In the genomic region with DNA sequence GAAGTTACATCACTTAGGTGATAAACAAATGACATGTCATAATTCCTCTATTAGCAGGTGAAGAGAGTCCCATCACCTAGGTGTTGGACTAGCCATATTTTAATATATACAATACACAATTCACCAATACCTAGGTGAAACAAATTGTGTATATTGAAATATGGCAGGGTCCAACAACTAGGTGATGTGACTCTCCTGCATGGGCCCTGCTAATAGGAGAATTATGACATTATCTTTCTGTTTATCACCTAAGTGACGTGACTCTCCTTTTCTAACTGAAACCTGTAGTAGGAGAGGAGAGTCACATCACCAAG, we compare ENCODE assay signal across 2 cellular contexts.
A peak's percentile ranks its signal among the peaks of the same experiment; 100 is the strongest.
TF ChIP-seq lines count a peak whose summit lies in the region.

No MANE protein-coding gene starts in this region.

TF ChIP-seq in HepG2, 621 proteins besides CTCF, POLR2A, EP300 and RAD21:
- TF ChIP-seq GZF1 (CRISPR knock-in tag; IDR thresholded peaks at IDR 0.05) (peak; percentile 95), ASH2L (IDR thresholded peaks at IDR 0.05; ENCODE audit: insufficient read length, low read depth, low read length) (no peak)

TF ChIP-seq in H1, 55 proteins besides CTCF, POLR2A, EP300 and RAD21:
- TF ChIP-seq, protein P1, sequence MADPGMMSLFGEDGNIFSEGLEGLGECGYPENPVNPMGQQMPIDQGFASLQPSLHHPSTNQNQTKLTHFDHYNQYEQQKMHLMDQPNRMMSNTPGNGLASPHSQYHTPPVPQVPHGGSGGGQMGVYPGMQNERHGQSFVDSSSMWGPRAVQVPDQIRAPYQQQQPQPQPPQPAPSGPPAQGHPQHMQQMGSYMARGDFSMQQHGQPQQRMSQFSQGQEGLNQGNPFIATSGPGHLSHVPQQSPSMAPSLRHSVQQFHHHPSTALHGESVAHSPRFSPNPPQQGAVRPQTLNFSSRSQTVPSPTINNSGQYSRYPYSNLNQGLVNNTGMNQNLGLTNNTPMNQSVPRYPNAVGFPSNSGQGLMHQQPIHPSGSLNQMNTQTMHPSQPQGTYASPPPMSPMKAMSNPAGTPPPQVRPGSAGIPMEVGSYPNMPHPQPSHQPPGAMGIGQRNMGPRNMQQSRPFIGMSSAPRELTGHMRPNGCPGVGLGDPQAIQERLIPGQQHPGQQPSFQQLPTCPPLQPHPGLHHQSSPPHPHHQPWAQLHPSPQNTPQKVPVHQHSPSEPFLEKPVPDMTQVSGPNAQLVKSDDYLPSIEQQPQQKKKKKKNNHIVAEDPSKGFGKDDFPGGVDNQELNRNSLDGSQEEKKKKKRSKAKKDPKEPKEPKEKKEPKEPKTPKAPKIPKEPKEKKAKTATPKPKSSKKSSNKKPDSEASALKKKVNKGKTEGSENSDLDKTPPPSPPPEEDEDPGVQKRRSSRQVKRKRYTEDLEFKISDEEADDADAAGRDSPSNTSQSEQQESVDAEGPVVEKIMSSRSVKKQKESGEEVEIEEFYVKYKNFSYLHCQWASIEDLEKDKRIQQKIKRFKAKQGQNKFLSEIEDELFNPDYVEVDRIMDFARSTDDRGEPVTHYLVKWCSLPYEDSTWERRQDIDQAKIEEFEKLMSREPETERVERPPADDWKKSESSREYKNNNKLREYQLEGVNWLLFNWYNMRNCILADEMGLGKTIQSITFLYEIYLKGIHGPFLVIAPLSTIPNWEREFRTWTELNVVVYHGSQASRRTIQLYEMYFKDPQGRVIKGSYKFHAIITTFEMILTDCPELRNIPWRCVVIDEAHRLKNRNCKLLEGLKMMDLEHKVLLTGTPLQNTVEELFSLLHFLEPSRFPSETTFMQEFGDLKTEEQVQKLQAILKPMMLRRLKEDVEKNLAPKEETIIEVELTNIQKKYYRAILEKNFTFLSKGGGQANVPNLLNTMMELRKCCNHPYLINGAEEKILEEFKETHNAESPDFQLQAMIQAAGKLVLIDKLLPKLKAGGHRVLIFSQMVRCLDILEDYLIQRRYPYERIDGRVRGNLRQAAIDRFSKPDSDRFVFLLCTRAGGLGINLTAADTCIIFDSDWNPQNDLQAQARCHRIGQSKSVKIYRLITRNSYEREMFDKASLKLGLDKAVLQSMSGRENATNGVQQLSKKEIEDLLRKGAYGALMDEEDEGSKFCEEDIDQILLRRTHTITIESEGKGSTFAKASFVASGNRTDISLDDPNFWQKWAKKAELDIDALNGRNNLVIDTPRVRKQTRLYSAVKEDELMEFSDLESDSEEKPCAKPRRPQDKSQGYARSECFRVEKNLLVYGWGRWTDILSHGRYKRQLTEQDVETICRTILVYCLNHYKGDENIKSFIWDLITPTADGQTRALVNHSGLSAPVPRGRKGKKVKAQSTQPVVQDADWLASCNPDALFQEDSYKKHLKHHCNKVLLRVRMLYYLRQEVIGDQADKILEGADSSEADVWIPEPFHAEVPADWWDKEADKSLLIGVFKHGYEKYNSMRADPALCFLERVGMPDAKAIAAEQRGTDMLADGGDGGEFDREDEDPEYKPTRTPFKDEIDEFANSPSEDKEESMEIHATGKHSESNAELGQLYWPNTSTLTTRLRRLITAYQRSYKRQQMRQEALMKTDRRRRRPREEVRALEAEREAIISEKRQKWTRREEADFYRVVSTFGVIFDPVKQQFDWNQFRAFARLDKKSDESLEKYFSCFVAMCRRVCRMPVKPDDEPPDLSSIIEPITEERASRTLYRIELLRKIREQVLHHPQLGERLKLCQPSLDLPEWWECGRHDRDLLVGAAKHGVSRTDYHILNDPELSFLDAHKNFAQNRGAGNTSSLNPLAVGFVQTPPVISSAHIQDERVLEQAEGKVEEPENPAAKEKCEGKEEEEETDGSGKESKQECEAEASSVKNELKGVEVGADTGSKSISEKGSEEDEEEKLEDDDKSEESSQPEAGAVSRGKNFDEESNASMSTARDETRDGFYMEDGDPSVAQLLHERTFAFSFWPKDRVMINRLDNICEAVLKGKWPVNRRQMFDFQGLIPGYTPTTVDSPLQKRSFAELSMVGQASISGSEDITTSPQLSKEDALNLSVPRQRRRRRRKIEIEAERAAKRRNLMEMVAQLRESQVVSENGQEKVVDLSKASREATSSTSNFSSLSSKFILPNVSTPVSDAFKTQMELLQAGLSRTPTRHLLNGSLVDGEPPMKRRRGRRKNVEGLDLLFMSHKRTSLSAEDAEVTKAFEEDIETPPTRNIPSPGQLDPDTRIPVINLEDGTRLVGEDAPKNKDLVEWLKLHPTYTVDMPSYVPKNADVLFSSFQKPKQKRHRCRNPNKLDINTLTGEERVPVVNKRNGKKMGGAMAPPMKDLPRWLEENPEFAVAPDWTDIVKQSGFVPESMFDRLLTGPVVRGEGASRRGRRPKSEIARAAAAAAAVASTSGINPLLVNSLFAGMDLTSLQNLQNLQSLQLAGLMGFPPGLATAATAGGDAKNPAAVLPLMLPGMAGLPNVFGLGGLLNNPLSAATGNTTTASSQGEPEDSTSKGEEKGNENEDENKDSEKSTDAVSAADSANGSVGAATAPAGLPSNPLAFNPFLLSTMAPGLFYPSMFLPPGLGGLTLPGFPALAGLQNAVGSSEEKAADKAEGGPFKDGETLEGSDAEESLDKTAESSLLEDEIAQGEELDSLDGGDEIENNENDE (IDR thresholded peaks at IDR 0.05; ENCODE audit: insufficient replicate concordance, low read length) = peak; percentile 80
- TF ChIP-seq POLR2AphosphoS5 (IDR thresholded peaks at IDR 0.05; ENCODE audit: low read depth, low read length) (no peak), SP4 (IDR thresholded peaks at IDR 0.05; ENCODE audit: low read length) (no peak)
